Comparison of ENCODE assay signal across 19 cellular contexts in the genomic region with DNA sequence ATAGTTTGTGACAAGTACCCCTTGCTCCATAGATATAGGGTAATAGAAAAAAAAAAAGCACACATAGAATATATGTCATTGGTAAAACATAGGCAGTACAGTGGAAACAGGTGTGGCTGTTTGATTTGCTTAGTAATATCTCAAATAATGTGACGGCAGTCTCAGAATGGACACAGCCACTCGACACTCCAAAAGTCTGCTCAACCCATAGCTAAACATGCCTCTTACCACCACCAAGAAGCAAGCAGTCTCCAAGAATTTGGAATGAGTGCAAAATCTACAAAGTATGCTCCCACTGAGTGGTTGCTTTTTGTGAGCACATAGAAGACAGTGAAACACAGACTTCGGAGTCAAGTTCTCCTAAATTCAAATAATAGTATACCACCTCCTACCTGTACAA.
"Had no signal": no experiment of that assay in that cellular context is flagged by ENCODE, and none has a peak within 500 bp of the region (broad histone marks: within the 10 kb centered on the region; RNA-seq: fewer than 3 reads in every experiment).

No MANE protein-coding gene starts in this region.

- H3K4me1 ChIP-seq: gastrocnemius medialis, right atrium auricular region had no signal

- H3K36me3 ChIP-seq: adrenal gland, gastrocnemius medialis, heart left ventricle, right atrium auricular region, thoracic aorta had no signal

- H3K4me3 Mint-ChIP-seq: endodermal cell; nephron; stimulated activated naive CD8-positive, alpha-beta T cell treated with anti-CD3 and anti-CD28 coated beads, Interleukin-15, amount 100 ng/mL, for 72 hours had no signal

- DNase-seq: activated CD4-positive, alpha-beta T cell treated with anti-CD3 and anti-CD28 coated beads, Interleukin-2, amount 50 U/mL, for 1 hour; activated naive CD4-positive, alpha-beta T cell; adrenal gland; dorsolateral prefrontal cortex; endodermal cell; erythroblast; gastrocnemius medialis; heart left ventricle; left cardiac atrium; occipital lobe; stimulated activated CD4-positive, alpha-beta T cell treated with anti-CD3 and anti-CD28 coated beads, Interleukin-15, amount 100 ng/mL, for 24 hours; stimulated activated CD4-positive, alpha-beta T cell treated with anti-CD3 and anti-CD28 coated beads, Interleukin-4, amount 100 ng/mL, for 4 hours; stimulated activated CD8-positive, alpha-beta memory T cell treated with anti-CD3 and anti-CD28 coated beads, Interleukin-4, amount 100 ng/mL, for 48 hours; stimulated activated naive CD8-positive, alpha-beta T cell treated with anti-CD3 and anti-CD28 coated beads, Interleukin-15, amount 100 ng/mL, for 72 hours; SW 1271 had no signal

- H3K27me3 Mint-ChIP-seq: progenitor cell of endocrine pancreas; stimulated activated naive CD8-positive, alpha-beta T cell treated with anti-CD3 and anti-CD28 coated beads, Interleukin-15, amount 100 ng/mL, for 72 hours had no signal

- H3K9me3 Mint-ChIP-seq: endodermal cell; nephron; stimulated activated naive CD8-positive, alpha-beta T cell treated with anti-CD3 and anti-CD28 coated beads, Interleukin-15, amount 100 ng/mL, for 72 hours had no signal

- H3K27ac Mint-ChIP-seq: endodermal cell; nephron; progenitor cell of endocrine pancreas; stimulated activated naive CD8-positive, alpha-beta T cell treated with anti-CD3 and anti-CD28 coated beads, Interleukin-15, amount 100 ng/mL, for 72 hours had no signal

- H3K27me3 ChIP-seq: adrenal gland, dorsolateral prefrontal cortex, gastrocnemius medialis, heart left ventricle, right atrium auricular region had no signal

- H3K4me1 Mint-ChIP-seq: nephron had no signal

- H3K9me3 ChIP-seq: adrenal gland, gastrocnemius medialis, heart left ventricle, right atrium auricular region, thoracic aorta had no signal

- H3K27ac ChIP-seq: adrenal gland, dorsolateral prefrontal cortex, gastrocnemius medialis, right atrium auricular region, thoracic aorta had no signal

- ATAC-seq: gastrocnemius medialis; heart left ventricle; left cardiac atrium; stimulated activated naive CD8-positive, alpha-beta T cell treated with anti-CD3 and anti-CD28 coated beads, Interleukin-15, amount 100 ng/mL, for 72 hours had no signal

- H3K4me3 ChIP-seq: adrenal gland, dorsolateral prefrontal cortex, gastrocnemius medialis, heart left ventricle, right atrium auricular region, thoracic aorta had no signal
